In the genomic region with DNA sequence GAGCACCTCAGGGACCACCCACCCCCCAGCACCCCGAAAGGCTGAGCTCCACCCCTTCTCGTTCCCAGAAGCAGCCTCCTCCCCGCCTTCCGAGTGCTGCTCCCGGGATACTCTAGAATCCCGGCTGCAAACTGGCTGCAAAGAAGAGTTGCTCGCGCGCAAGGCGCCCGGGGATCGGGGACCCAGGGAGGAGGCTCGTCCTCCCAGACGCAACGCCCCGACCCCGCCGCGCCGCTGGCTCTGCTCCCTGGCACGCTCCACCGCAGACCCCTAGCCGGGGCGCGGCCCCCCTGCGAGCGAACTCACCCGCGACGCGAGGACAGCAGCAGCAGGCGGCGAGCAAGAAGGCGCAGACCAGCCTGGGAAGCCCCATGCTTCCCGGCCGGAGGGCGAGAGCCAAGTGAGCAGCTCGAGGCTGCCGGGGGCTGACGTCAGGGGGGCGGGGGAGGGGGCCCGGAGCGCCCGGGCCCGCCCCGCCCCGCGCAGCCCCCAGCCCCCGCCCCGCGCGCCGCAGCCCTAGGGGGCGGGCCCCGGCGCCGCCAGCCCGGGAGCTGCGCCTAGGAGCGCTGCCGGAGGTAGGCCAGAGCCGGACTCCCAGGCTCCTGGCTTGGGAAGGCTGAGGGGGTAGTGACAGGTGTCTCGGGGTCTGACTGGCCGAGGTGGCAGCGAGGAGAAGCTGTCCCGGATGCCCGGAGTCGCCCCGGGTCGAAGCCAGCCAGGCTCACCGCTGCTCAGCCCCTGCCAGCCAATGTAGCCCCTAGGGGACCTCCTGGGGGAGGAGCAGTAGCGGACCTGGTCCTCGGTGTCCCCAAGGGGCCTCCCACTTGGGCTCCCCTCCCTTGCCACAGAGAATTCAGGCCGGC, we compare ENCODE assay signal across 1 cellular context.
TF ChIP-seq lines count a peak whose summit lies in the region.

A gene with protein sequence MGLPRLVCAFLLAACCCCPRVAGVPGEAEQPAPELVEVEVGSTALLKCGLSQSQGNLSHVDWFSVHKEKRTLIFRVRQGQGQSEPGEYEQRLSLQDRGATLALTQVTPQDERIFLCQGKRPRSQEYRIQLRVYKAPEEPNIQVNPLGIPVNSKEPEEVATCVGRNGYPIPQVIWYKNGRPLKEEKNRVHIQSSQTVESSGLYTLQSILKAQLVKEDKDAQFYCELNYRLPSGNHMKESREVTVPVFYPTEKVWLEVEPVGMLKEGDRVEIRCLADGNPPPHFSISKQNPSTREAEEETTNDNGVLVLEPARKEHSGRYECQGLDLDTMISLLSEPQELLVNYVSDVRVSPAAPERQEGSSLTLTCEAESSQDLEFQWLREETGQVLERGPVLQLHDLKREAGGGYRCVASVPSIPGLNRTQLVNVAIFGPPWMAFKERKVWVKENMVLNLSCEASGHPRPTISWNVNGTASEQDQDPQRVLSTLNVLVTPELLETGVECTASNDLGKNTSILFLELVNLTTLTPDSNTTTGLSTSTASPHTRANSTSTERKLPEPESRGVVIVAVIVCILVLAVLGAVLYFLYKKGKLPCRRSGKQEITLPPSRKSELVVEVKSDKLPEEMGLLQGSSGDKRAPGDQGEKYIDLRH (minus strand): TSS at position 402 of the 863 bp plus-strand sequence. CDS start 29 bp downstream, at position 373.

TF ChIP-seq in HepG2, 621 proteins besides CTCF, POLR2A, EP300 and RAD21 (continued from another document):
- TF ChIP-seq, protein P1, sequence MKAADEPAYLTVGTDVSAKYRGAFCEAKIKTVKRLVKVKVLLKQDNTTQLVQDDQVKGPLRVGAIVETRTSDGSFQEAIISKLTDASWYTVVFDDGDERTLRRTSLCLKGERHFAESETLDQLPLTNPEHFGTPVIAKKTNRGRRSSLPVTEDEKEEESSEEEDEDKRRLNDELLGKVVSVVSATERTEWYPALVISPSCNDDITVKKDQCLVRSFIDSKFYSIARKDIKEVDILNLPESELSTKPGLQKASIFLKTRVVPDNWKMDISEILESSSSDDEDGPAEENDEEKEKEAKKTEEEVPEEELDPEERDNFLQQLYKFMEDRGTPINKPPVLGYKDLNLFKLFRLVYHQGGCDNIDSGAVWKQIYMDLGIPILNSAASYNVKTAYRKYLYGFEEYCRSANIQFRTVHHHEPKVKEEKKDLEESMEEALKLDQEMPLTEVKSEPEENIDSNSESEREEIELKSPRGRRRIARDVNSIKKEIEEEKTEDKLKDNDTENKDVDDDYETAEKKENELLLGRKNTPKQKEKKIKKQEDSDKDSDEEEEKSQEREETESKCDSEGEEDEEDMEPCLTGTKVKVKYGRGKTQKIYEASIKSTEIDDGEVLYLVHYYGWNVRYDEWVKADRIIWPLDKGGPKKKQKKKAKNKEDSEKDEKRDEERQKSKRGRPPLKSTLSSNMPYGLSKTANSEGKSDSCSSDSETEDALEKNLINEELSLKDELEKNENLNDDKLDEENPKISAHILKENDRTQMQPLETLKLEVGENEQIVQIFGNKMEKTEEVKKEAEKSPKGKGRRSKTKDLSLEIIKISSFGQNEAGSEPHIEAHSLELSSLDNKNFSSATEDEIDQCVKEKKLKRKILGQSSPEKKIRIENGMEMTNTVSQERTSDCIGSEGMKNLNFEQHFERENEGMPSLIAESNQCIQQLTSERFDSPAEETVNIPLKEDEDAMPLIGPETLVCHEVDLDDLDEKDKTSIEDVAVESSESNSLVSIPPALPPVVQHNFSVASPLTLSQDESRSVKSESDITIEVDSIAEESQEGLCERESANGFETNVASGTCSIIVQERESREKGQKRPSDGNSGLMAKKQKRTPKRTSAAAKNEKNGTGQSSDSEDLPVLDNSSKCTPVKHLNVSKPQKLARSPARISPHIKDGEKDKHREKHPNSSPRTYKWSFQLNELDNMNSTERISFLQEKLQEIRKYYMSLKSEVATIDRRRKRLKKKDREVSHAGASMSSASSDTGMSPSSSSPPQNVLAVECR (CRISPR knock-in tag; IDR thresholded peaks at IDR 0.05; ENCODE audit: borderline replicate concordance): peak; percentile 21; the same call in 1 of the 2 replicates
- TF ChIP-seq SRSF4 (IDR thresholded peaks at IDR 0.05; ENCODE audit: low read depth, low read length, poor library complexity, severe bottlenecking): no peak
- TF ChIP-seq, protein P2, sequence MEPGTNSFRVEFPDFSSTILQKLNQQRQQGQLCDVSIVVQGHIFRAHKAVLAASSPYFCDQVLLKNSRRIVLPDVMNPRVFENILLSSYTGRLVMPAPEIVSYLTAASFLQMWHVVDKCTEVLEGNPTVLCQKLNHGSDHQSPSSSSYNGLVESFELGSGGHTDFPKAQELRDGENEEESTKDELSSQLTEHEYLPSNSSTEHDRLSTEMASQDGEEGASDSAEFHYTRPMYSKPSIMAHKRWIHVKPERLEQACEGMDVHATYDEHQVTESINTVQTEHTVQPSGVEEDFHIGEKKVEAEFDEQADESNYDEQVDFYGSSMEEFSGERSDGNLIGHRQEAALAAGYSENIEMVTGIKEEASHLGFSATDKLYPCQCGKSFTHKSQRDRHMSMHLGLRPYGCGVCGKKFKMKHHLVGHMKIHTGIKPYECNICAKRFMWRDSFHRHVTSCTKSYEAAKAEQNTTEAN (CRISPR knock-in tag; conservative IDR thresholded peaks at IDR 0.05): 0 out of 2 replicates have a peak, but pooled peaks have one; percentile 19
- 0 out of 2 replicates have a peak, but pooled peaks have one; percentile 20 for TF ChIP-seq MXD4 (CRISPR knock-in tag; IDR thresholded peaks at IDR 0.05)
- TF ChIP-seq ZFY (CRISPR knock-in tag; IDR thresholded peaks at IDR 0.05): peak; percentile 60
- TF ChIP-seq CCAR2 (optimal IDR thresholded peaks at IDR 0.05; ENCODE audit: low read depth, low read length): no peak
- TF ChIP-seq MIXL1 (CRISPR knock-in tag; IDR thresholded peaks at IDR 0.05): no peak
- TF ChIP-seq, protein P3, sequence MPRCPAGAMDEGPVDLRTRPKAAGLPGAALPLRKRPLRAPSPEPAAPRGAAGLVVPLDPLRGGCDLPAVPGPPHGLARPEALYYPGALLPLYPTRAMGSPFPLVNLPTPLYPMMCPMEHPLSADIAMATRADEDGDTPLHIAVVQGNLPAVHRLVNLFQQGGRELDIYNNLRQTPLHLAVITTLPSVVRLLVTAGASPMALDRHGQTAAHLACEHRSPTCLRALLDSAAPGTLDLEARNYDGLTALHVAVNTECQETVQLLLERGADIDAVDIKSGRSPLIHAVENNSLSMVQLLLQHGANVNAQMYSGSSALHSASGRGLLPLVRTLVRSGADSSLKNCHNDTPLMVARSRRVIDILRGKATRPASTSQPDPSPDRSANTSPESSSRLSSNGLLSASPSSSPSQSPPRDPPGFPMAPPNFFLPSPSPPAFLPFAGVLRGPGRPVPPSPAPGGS (CRISPR knock-in tag; IDR thresholded peaks at IDR 0.05): peak; percentile 83; the same call in 1 of the 2 replicates
